In genomic region chr16:84833542-84834402, GRCh38 we compare ENCODE assay signal across 19 cellular contexts. TPM values are rescaled to one million over a fixed set of nuclear protein-coding genes. Genes with fewer than 3 reads are reported as not detected.
DNase-seq lines count a peak whose midpoint lies in the region; ATAC-seq, FAIRE-seq and TF ChIP-seq lines count a peak whose summit lies in the region.
"Had no signal": no experiment of that assay in that cellular context is flagged by ENCODE, and none has a peak within 500 bp of the region (broad histone marks: within the 10 kb centered on the region; RNA-seq: fewer than 3 reads in every experiment).

No MANE protein-coding gene starts in this region.

- H3K27ac ChIP-seq in ACC112 (ENCODE audit: low read depth, low read length) (peak overlapping the region; percentile 99), caudate nucleus (ENCODE audit: low read depth, low read length) (peak overlapping the region; percentile 36), right lobe of liver (peak overlapping the region in 2 of 3 donors; percentile 45 to 46), gastrocnemius medialis (peak overlapping the region; percentile 76 to 85 (median 82)), OCI-LY7 (ENCODE audit: low read depth, low read length, poor library complexity, severe bottlenecking) (no peak overlapping the region)

- H3K79me2 ChIP-seq in ACC112 (ENCODE audit: control insufficient read depth, insufficient read depth, low read length, unreplicated experiment) (peaks cover 25% of the 10 kb centered on the region), OCI-LY7 (ENCODE audit: insufficient read depth, low read depth, low read length) (no peaks in the 10 kb centered on the region)

- BruUV-seq in OCI-LY7 (replicated peaks; lab: Mats Ljungman, UMichigan), result no TSS peak

- no peaks in the 10 kb centered on the region for H3K27me3 ChIP-seq in ACC112 (ENCODE audit: insufficient read depth, low read length)
- no peaks in the 10 kb centered on the region for H3K27me3 ChIP-seq in right lobe of liver
- H3K27me3 ChIP-seq in gastrocnemius medialis, result peaks cover 0 to 5% (median 0%) of the 10 kb centered on the region in 3 donors

- CTCF ChIA-PET in OCI-LY7 (lab: Charles Lee; ENCODE audit: unreplicated experiment), result no interaction called here

- TF ChIP-seq POLR2A in right lobe of liver (IDR thresholded peaks at IDR 0.05) (no peak), gastrocnemius medialis (IDR thresholded peaks at IDR 0.05) (no peak), GM12891 (IDR thresholded peaks at IDR 0.05; ENCODE audit: low read depth, low read length) (no peak)

- H3K4me3 ChIP-seq in ACC112 (ENCODE audit: low read depth, low read length), result no peak overlapping the region
- H3K4me3 ChIP-seq in right lobe of liver, result no peak overlapping the region
- H3K4me3 ChIP-seq in gastrocnemius medialis, result peak overlapping the region in 1 of 4 donors; percentile 20
- no peak overlapping the region for H3K4me3 ChIP-seq in OCI-LY7 (ENCODE audit: low read depth, low read length, poor library complexity, severe bottlenecking)

- no peak overlapping the region for H2AFZ ChIP-seq in ACC112 (ENCODE audit: low read length, unreplicated experiment)
- H2AFZ ChIP-seq in OCI-LY7 (ENCODE audit: low read length), result no peak overlapping the region

- no peak overlapping the region for H3K4me2 ChIP-seq in OCI-LY7 (ENCODE audit: low read length)

- no peak for DNase-seq in caudate nucleus (lab: John Stamatoyannopoulos, UW)
- no peak for DNase-seq in right lobe of liver
- DNase-seq in gastrocnemius medialis, result no peak
- no peak for DNase-seq in GM12891 (ENCODE audit: insufficient read length, low spot score)
- no peak for DNase-seq in OCI-LY7 (ENCODE audit: low spot score)
- DNase-seq: ACHN; activated CD4-positive, alpha-beta T cell treated with anti-CD3 and anti-CD28 coated beads for 48 hours; activated naive CD4-positive, alpha-beta T cell treated with anti-CD3 and anti-CD28 coated beads for 36 hours; NCI-H146; OCI-M1; psoas muscle; stimulated activated CD4-positive, alpha-beta T cell treated with anti-CD3 and anti-CD28 coated beads, Interleukin-2, amount 100 ng/mL, for 24 hours; T1000 had no signal

- FAIRE-seq in GM12891 (lab: Jason Lieb, UNC), result no peak
- FAIRE-seq: endometrium, islet of Langerhans, urothelium cell line had no signal

- H3K9me3 ChIP-seq in right lobe of liver (no peaks in the 10 kb centered on the region), gastrocnemius medialis (no peaks in the 10 kb centered on the region), OCI-LY7 (ENCODE audit: low read length) (no peaks in the 10 kb centered on the region)
- H3K9me3 ChIP-seq: psoas muscle had no signal

- peaks cover 78% of the 10 kb centered on the region for H3K4me1 ChIP-seq in ACC112 (ENCODE audit: control insufficient read depth, insufficient read depth, low read length, unreplicated experiment)
- peaks cover 0 to 4% (median 0%) of the 10 kb centered on the region in 4 donors for H3K4me1 ChIP-seq in right lobe of liver
- peaks cover 31 to 46% of the 10 kb centered on the region in 2 donors for H3K4me1 ChIP-seq in gastrocnemius medialis
- no peaks in the 10 kb centered on the region for H3K4me1 ChIP-seq in OCI-LY7 (ENCODE audit: insufficient read depth, low read length, poor library complexity, severe bottlenecking)

- H3K36me3 ChIP-seq in ACC112 (ENCODE audit: insufficient read depth, low read length), result no peaks in the 10 kb centered on the region
- no peaks in the 10 kb centered on the region for H3K36me3 ChIP-seq in right lobe of liver
- H3K36me3 ChIP-seq in gastrocnemius medialis, result peaks cover 0 to 5% of the 10 kb centered on the region in 2 donors
- H3K36me3 ChIP-seq in OCI-LY7 (ENCODE audit: insufficient read depth, low read length), result no peaks in the 10 kb centered on the region

- intact Hi-C loops in right lobe of liver (cut with DNase I) (no loop called here), gastrocnemius medialis (cut with DNase I; ENCODE audit: low total_unique reads) (loop anchor here (2.0 to 10.0 kb wide), 2 partner anchors 59 to 91 kb away; no protein-coding TSS in a partner anchor), OCI-LY7 (cut with micrococcal nuclease; ENCODE audit: unreplicated experiment) (no loop called here)

- WGBS in right lobe of liver (ENCODE audit: insufficient coverage, low coverage, low lambda C conversion rate, missing lambda C conversion rate), result 90% methylated on average over 4 of the region's 34 CpGs

- TF ChIP-seq CTCF in right lobe of liver (IDR thresholded peaks at IDR 0.05) (no peak), gastrocnemius medialis (IDR thresholded peaks at IDR 0.05 in 4 of 5, conservative IDR thresholded peaks at IDR 0.05 in 1 of 5) (no peak), OCI-LY7 (conservative IDR thresholded peaks at IDR 0.05; ENCODE audit: low read length) (no peak)

- in situ Hi-C loops in gastrocnemius medialis (cut with MboI; ENCODE audit: low sequenced_read_pairs in 4 of 4), result no loop called here

- no peaks in the 10 kb centered on the region for H3K9me2 ChIP-seq in OCI-LY7 (ENCODE audit: insufficient read depth, low read length)

- POLR2A ChIA-PET in OCI-LY7 (lab: Charles Lee), result interaction anchor here (0.6 kb wide), 1 partner anchor 30 kb away, joined by 3 read pairs; no protein-coding TSS in a partner anchor

- H4K20me1 ChIP-seq in OCI-LY7 (ENCODE audit: insufficient read depth, low read length), result no peaks in the 10 kb centered on the region

- ATAC-seq in right lobe of liver (no peak), gastrocnemius medialis (no peak), HG02870 (IDR thresholded peaks at IDR 0.05; ENCODE audit: unreplicated experiment) (no peak), GM21786 (IDR thresholded peaks at IDR 0.05; ENCODE audit: unreplicated experiment) (no peak)

TF ChIP-seq in GM12891, 5 proteins besides CTCF, POLR2A, EP300 and RAD21:
- no peak for TF ChIP-seq TAF1 (IDR thresholded peaks at IDR 0.05; ENCODE audit: low read depth, low read length)
- TF ChIP-seq SPI1 (IDR thresholded peaks at IDR 0.05; ENCODE audit: low read depth, low read length), result no peak
- TF ChIP-seq PAX5 (IDR thresholded peaks at IDR 0.05; ENCODE audit: insufficient read depth, low read length, severe bottlenecking), result no peak

RNA-seq across cellular contexts. Expression of gene CRISPLD2, which starts 14.0 kb away (rescaled TPM):
- 10 to 100 TPM in 3 of 6 experiments, 1 to 10 TPM in 3; 2.9 to 14.8 (median 8.9) TPM for total RNA-seq in right lobe of liver
- 10 to 100 TPM; 26.1 to 50.1 (median 39.0) TPM for total RNA-seq in gastrocnemius medialis
- 0.10 TPM for polyA plus RNA-seq in GM12891 (2012; ENCODE audit: low read depth, missing spikeins)
- 0.28 and 0.47 TPM in 2 replicates for total RNA-seq in OCI-LY7 (2014; rRNA removed; shearing (Covaris generic))
- total RNA-seq in OCI-LY7 (2022), result 0.53 and 0.99 TPM in 2 replicates
